In the genomic region with DNA sequence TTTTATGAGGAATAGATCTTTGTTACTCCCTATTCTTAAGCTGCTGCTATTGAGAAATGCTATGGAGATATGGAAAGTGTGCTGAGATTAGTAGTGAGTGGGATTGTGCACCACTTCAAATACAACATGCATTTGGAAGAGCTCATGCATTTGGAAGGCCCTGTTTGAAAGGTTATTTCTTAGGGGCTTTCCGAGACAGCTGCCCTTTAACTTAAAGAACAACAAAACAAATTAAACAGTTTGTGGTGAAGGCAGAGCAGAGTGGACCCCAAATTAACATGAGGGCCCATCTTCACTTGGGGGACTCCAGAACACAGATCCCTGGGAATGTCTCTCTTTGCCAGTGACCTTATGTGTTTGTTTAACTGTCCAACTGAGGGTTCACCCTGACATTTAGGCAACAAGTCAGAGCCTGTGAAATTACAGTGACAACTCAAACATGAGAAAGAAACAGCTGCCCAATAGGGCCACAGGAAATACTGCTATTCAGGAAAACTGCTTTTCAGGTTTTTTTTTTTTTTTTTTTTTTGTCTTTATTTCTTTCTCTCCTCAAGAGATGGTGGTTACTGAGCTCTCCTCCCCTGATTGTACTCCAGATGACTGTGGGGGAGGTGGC, we compare ENCODE assay signal across 1 cellular context.
TF ChIP-seq lines count a peak whose summit lies in the region.

No MANE protein-coding gene starts in this region.

TF ChIP-seq in H1, 55 proteins besides CTCF, POLR2A, EP300 and RAD21 (continued from another document):
- no peak for TF ChIP-seq NANOG (IDR thresholded peaks at IDR 0.05; ENCODE audit: insufficient read depth, low read depth, low read length, poor library complexity, severe bottlenecking)
- TF ChIP-seq KDM5A (IDR thresholded peaks at IDR 0.05; ENCODE audit: low read length) = no peak
- TF ChIP-seq BACH1 (IDR thresholded peaks at IDR 0.05; ENCODE audit: low read length) = no peak
- no peak for TF ChIP-seq PHF8 (conservative IDR thresholded peaks at IDR 0.05; ENCODE audit: low read depth, low read length)
- no peak for TF ChIP-seq KDM1A (IDR thresholded peaks at IDR 0.05; ENCODE audit: borderline replicate concordance, low read length)
- no peak for TF ChIP-seq MAFK (IDR thresholded peaks at IDR 0.05; ENCODE audit: low read depth, low read length)
- TF ChIP-seq, protein P1, sequence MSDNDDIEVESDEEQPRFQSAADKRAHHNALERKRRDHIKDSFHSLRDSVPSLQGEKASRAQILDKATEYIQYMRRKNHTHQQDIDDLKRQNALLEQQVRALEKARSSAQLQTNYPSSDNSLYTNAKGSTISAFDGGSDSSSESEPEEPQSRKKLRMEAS (IDR thresholded peaks at IDR 0.05) = no peak
- TF ChIP-seq POU5F1 (IDR thresholded peaks at IDR 0.05; ENCODE audit: low read depth, low read length) = no peak
- TF ChIP-seq HDAC2 (IDR thresholded peaks at IDR 0.05; ENCODE audit: borderline replicate concordance in 1 of 2, low read depth in 2 of 2, low read length in 2 of 2) = no peak
- TF ChIP-seq SIN3A (conservative IDR thresholded peaks at IDR 0.05 in 1 of 2, IDR thresholded peaks at IDR 0.05 in 1 of 2; ENCODE audit: low read depth in 1 of 2, low read length in 2 of 2) = no peak
- no peak for TF ChIP-seq CREB1 (IDR thresholded peaks at IDR 0.05)
- no peak for TF ChIP-seq SUZ12 (IDR thresholded peaks at IDR 0.05; ENCODE audit: low read length)
- TF ChIP-seq YY1 (IDR thresholded peaks at IDR 0.05; ENCODE audit: low read depth, low read length) = no peak
- TF ChIP-seq RNF2 (IDR thresholded peaks at IDR 0.05; ENCODE audit: borderline replicate concordance, low read depth, low read length, missing control alignments, poor library complexity, severe bottlenecking) = no peak
- no peak for TF ChIP-seq CBX8 (IDR thresholded peaks at IDR 0.05; ENCODE audit: borderline replicate concordance, low read depth, low read length)
- no peak for TF ChIP-seq NRF1 (IDR thresholded peaks at IDR 0.05; ENCODE audit: low read depth, low read length)
- no peak for TF ChIP-seq SIRT6 (IDR thresholded peaks at IDR 0.05; ENCODE audit: low read length)
